Comparison of ENCODE assay signal across 14 cellular contexts in the genomic region with DNA sequence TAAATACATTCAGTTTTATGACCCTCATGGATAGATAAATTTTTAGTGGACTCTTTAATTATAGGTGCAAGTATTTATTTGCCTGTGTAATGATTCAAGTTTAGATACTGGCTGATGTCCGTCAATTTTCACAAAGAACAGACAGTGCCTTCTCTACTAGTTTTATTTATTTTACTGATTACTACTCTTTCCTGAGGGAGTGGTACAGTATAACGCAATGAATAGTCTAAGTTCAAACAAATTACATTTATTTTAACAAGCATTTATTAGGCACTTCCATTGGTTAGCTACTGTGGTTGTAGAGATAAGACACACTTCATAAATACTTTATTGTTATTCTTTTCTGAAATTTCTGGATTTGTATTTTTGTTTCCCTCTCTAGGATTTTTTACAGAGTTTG.
"Had no signal": no experiment of that assay in that cellular context is flagged by ENCODE, and none has a peak within 500 bp of the region (broad histone marks: within the 10 kb centered on the region; RNA-seq: fewer than 3 reads in every experiment).

No MANE protein-coding gene starts in this region.

- H3K36me3 ChIP-seq: ascending aorta, gastroesophageal sphincter, neutrophil, spleen, tibial artery had no signal

- H3K4me1 ChIP-seq: ascending aorta, gastroesophageal sphincter, tibial artery had no signal

- H3K27me3 ChIP-seq: ascending aorta, gastroesophageal sphincter, neutrophil, spleen, tibial artery had no signal

- DNase-seq: activated CD4-positive, alpha-beta memory T cell treated with anti-CD3 and anti-CD28 coated beads, Interleukin-2, amount 10 ng/mL, durations not matched to agents 7 days and 5 days; activated T-cell treated with anti-CD3 and anti-CD28 coated beads, Interleukin-2, amount 50 U/mL, for 72 hours; mucosa of descending colon; naive thymus-derived CD8-positive, alpha-beta T cell; right cardiac atrium; spleen; stimulated activated CD4-positive, alpha-beta T cell treated with anti-CD3 and anti-CD28 coated beads, Interleukin-1b, Interleukin-23, amount 100 ng/mL, for 48 hours; T1000; tibial artery had no signal

- H3K4me3 ChIP-seq: ascending aorta, gastroesophageal sphincter, lung, mucosa of descending colon, spleen, tibial artery had no signal

- H3K27ac ChIP-seq: ascending aorta, gastroesophageal sphincter, neutrophil, spleen, tibial artery had no signal

- ATAC-seq: activated T-cell treated with anti-CD3 and anti-CD28 coated beads, Interleukin-2, amount 50 U/mL, for 72 hours; gastroesophageal sphincter; naive thymus-derived CD8-positive, alpha-beta T cell; right cardiac atrium; stimulated activated memory B cell treated with anti-CD40 and anti-IgM and Interleukin-4, amounts not matched to agents 10 μg/mL and 1 μg/mL and 100 μg/mL, for 72 hours had no signal

- H3K9me3 ChIP-seq: ascending aorta, gastroesophageal sphincter, mucosa of descending colon, neutrophil, spleen, tibial artery had no signal
